ENCODE assay signal across 15 cellular contexts in genomic region chr11:130635937-130636336, GRCh38.
"Had no signal": no experiment of that assay in that cellular context is flagged by ENCODE, and none has a peak within 500 bp of the region (broad histone marks: within the 10 kb centered on the region; RNA-seq: fewer than 3 reads in every experiment).

No MANE protein-coding gene starts in this region.

- H3K36me3 ChIP-seq: stomach had no signal

- H3K4me3 ChIP-seq: skin epidermis, stomach had no signal

- H3K4me3 Mint-ChIP-seq: activated B cell treated with CpG ODN at 0.5 μM for 24 hours; activated naive CD8-positive, alpha-beta T cell treated with anti-CD3 and anti-CD28 coated beads for 36 hours; mesothelial cell of epicardium had no signal

- H3K36me3 Mint-ChIP-seq: activated naive CD8-positive, alpha-beta T cell treated with anti-CD3 and anti-CD28 coated beads for 36 hours; mesothelial cell of epicardium had no signal

- H3K4me1 Mint-ChIP-seq: activated B cell treated with CpG ODN at 0.5 μM for 24 hours; activated naive CD8-positive, alpha-beta T cell treated with anti-CD3 and anti-CD28 coated beads for 36 hours had no signal

- H3K27ac Mint-ChIP-seq: activated B cell treated with CpG ODN at 0.5 μM for 24 hours; activated naive CD8-positive, alpha-beta T cell treated with anti-CD3 and anti-CD28 coated beads for 36 hours; mesothelial cell of epicardium had no signal

- H3K27ac ChIP-seq: skin epidermis had no signal

- H3K27me3 ChIP-seq: stomach had no signal

- H3K9me3 Mint-ChIP-seq: activated B cell treated with CpG ODN at 0.5 μM for 24 hours; activated naive CD8-positive, alpha-beta T cell treated with anti-CD3 and anti-CD28 coated beads for 36 hours; mesothelial cell of epicardium had no signal

- FAIRE-seq: colon, kidney, TTC549 had no signal

- H3K9me3 ChIP-seq: stomach had no signal

- DNase-seq: activated B cell treated with CpG ODN at 0.5 μM for 24 hours; activated CD4-positive, alpha-beta T cell treated with anti-CD3 and anti-CD28 coated beads, Interleukin-2, amount 50 U/mL, for 1 hour; activated effector memory CD4-positive, alpha-beta T cell treated with anti-CD3 and anti-CD28 coated beads, Interleukin-2, amount 50 U/mL, for 16 hours; activated naive CD8-positive, alpha-beta T cell treated with anti-CD3 and anti-CD28 coated beads for 36 hours; activated T-cell treated with anti-CD3 and anti-CD28 coated beads, Interleukin-2, amount 50 U/mL, for 1 hour; effector CD4-positive, alpha-beta T cell; kidney; left ventricle myocardium superior; posterior cingulate gyrus; stomach; T-helper 2 cell had no signal
